In genomic region chr5:137215780-137216179, GRCh38 we compare ENCODE assay signal across 23 cellular contexts.
A peak's percentile ranks its signal among the peaks of the same experiment; 100 is the strongest.
DNase-seq lines count a peak whose midpoint lies in the region; ATAC-seq, FAIRE-seq and TF ChIP-seq lines count a peak whose summit lies in the region.
"Had no signal": no experiment of that assay in that cellular context is flagged by ENCODE, and none has a peak within 500 bp of the region (broad histone marks: within the 10 kb centered on the region; RNA-seq: fewer than 3 reads in every experiment).

No MANE protein-coding gene starts in this region.

- no peaks in the 10 kb centered on the region for H4K20me1 ChIP-seq in HepG2 (ENCODE audit: insufficient read depth, low read length)
- H4K20me1 ChIP-seq: BLaER1 treated with 17β-estradiol and CSF1 and Interleukin-3, amounts not matched to agents 10 nM and 100 nM had no signal

- peak in 1 of 2 experiments; percentile 49; a peak in 1 of 4 replicates for TF ChIP-seq EP300 in HepG2 (IDR thresholded peaks at IDR 0.05; ENCODE audit: low read depth in 2 of 2, low read length in 2 of 2)
- peak; percentile 52; the same call in 1 of the 2 replicates for TF ChIP-seq EP300 in HepG2 (CRISPR knock-in tag; IDR thresholded peaks at IDR 0.05; ENCODE audit: borderline replicate concordance)

- H3K9ac ChIP-seq in HepG2 (ENCODE audit: insufficient read depth, low read depth, low read length): no peak overlapping the region
- H3K9ac ChIP-seq: BLaER1 treated with 17β-estradiol and CSF1 and Interleukin-3, amounts not matched to agents 10 nM and 100 nM had no signal

- peak; percentile 82 for DNase-seq in HepG2 (ENCODE audit: low spot score)
- no peak for DNase-seq in right lobe of liver
- DNase-seq in SK-MEL-5 (ENCODE audit: low read depth, low spot score): peak; percentile 22
- peak; percentile 2 for DNase-seq in coronary artery (ENCODE audit: low spot score)
- DNase-seq: 8988T; ACHN; AML-193; BE2C; CD4-positive, alpha-beta T cell; CD8-positive, alpha-beta memory T cell; DMS 273 treated with DMSO at 0.1 percent for 48 hours; DMS79; GDM1; H9 had no signal

- in situ Hi-C loops in HepG2 (cut with HindIII; ENCODE audit: extremely low pct_ligation_motif_present, low pct_unique_long_range_greater_than_20kb) (no loop called here), SK-MEL-5 (cut with HindIII; ENCODE audit: low pct_unique_long_range_greater_than_20kb, low sequenced_read_pairs) (no loop called here)

- TF ChIP-seq CTCF in HepG2 (CRISPR knock-in tag; IDR thresholded peaks at IDR 0.05): no peak
- TF ChIP-seq CTCF in right lobe of liver (IDR thresholded peaks at IDR 0.05): no peak
- no peak for TF ChIP-seq CTCF in coronary artery (IDR thresholded peaks at IDR 0.05)

- intact Hi-C loops in HepG2 (cut with micrococcal nuclease; ENCODE audit: unreplicated experiment): loop anchor here (1.0 kb wide), 1 partner anchor 140 kb away; no protein-coding TSS in a partner anchor
- intact Hi-C loops in right lobe of liver (cut with DNase I): no loop called here

- H3K27me3 ChIP-seq in HepG2 (ENCODE audit: control insufficient read depth in 1 of 2, insufficient read depth in 2 of 2, low read length in 2 of 2) (no peaks in the 10 kb centered on the region), right lobe of liver (no peaks in the 10 kb centered on the region)
- H3K27me3 ChIP-seq: BE2C; BLaER1 treated with 17β-estradiol and CSF1 and Interleukin-3, amounts not matched to agents 10 nM and 100 nM had no signal

- H3K9me3 ChIP-seq in HepG2 (ENCODE audit: low read length): no peaks in the 10 kb centered on the region
- no peaks in the 10 kb centered on the region for H3K9me3 ChIP-seq in right lobe of liver
- H3K9me3 ChIP-seq: A549; BE2C; BLaER1 treated with 17β-estradiol and CSF1 and Interleukin-3, amounts not matched to agents 10 nM and 100 nM had no signal

- CTCF ChIA-PET in HepG2 (lab: Yijun Ruan, JAX; ENCODE audit: low intra/inter-chr PET ratio, low total read pairs): no interaction called here

- no peaks in the 10 kb centered on the region for H3K36me3 ChIP-seq in HepG2 (replicated peaks in 1 of 2; ENCODE audit: control insufficient read depth in 1 of 2, insufficient read depth in 2 of 2, low read length in 2 of 2)
- H3K36me3 ChIP-seq in right lobe of liver: no peaks in the 10 kb centered on the region
- H3K36me3 ChIP-seq: BE2C; BLaER1 treated with 17β-estradiol and CSF1 and Interleukin-3, amounts not matched to agents 10 nM and 100 nM had no signal

- ATAC-seq in HepG2 (peak; percentile 62), right lobe of liver (no peak), HG03439 (IDR thresholded peaks at IDR 0.05; ENCODE audit: unreplicated experiment) (no peak), HG03175 (IDR thresholded peaks at IDR 0.05; ENCODE audit: unreplicated experiment) (no peak)
- ATAC-seq: A549, GM12878, GM23338, HCT116 had no signal

- no TSS peak for BruUV-seq in HepG2 (replicated peaks; lab: Mats Ljungman, UMichigan)

- no peak overlapping the region for H3K27ac ChIP-seq in HepG2 (ENCODE audit: extremely low read length, insufficient read depth, low read length)
- H3K27ac ChIP-seq in right lobe of liver: no peak overlapping the region
- no peak overlapping the region for H3K27ac ChIP-seq in coronary artery
- H3K27ac ChIP-seq: A549; BLaER1 treated with 17β-estradiol and CSF1 and Interleukin-3, amounts not matched to agents 10 nM and 100 nM had no signal

- POLR2A ChIA-PET in HepG2 (lab: Yijun Ruan, JAX): no interaction called here

- FAIRE-seq in HepG2 (lab: Jason Lieb, UNC): peak; percentile 43
- FAIRE-seq: A549, D721Med, GM12878, GM19239 had no signal

- peak overlapping the region; percentile 28; the same call in 1 of the 2 replicates for H3K4me2 ChIP-seq in HepG2 (ENCODE audit: low read depth, low read length)
- H3K4me2 ChIP-seq: BLaER1 treated with 17β-estradiol and CSF1 and Interleukin-3, amounts not matched to agents 10 nM and 100 nM; GM23338 had no signal

- no peaks in the 10 kb centered on the region for H3K79me2 ChIP-seq in HepG2 (ENCODE audit: insufficient read depth, low read length)

- TF ChIP-seq POLR2A in HepG2 (IDR thresholded peaks at IDR 0.05; ENCODE audit: insufficient read depth in 1 of 2, low read depth in 2 of 2, low read length in 2 of 2) (no peak), right lobe of liver (IDR thresholded peaks at IDR 0.05) (no peak)

- WGBS in HepG2 (ENCODE audit: low lambda C conversion rate): 0% methylated on average over 2 of the region's 2 CpGs
- WGBS in right lobe of liver (ENCODE audit: insufficient coverage, low coverage, low lambda C conversion rate, missing lambda C conversion rate): 33% methylated on average over 2 of the region's 2 CpGs

- H2AFZ ChIP-seq in HepG2 (ENCODE audit: low read length): no peak overlapping the region
- H2AFZ ChIP-seq: GM23338 had no signal

- no peak for TF ChIP-seq RAD21 in HepG2 (CRISPR knock-in tag; IDR thresholded peaks at IDR 0.05)

- H3K4me1 ChIP-seq in HepG2 (ENCODE audit: insufficient read depth, low read length) (peaks cover 66% of the 10 kb centered on the region), right lobe of liver (no peaks in the 10 kb centered on the region)
- H3K4me1 ChIP-seq: BE2C; BLaER1 treated with 17β-estradiol and CSF1 and Interleukin-3, amounts not matched to agents 10 nM and 100 nM had no signal

- no peak overlapping the region; a peak in 1 of 6 replicates for H3K4me3 ChIP-seq in HepG2 (replicated peaks in 1 of 3; ENCODE audit: insufficient read depth in 1 of 3, low read depth in 2 of 3, low read length in 3 of 3)
- H3K4me3 ChIP-seq in right lobe of liver: no peak overlapping the region
- H3K4me3 ChIP-seq in coronary artery: no peak overlapping the region
- H3K4me3 ChIP-seq: A549; BLaER1 treated with 17β-estradiol and CSF1 and Interleukin-3, amounts not matched to agents 10 nM and 100 nM; GM12878; GM23338 had no signal

TF ChIP-seq in HepG2, 621 proteins besides CTCF, POLR2A, EP300 and RAD21 (continues in another document):
- TF ChIP-seq ELK4 (CRISPR knock-in tag; IDR thresholded peaks at IDR 0.05; ENCODE audit: borderline replicate concordance): no peak
- no peak for TF ChIP-seq ZZZ3 (CRISPR knock-in tag; IDR thresholded peaks at IDR 0.05; ENCODE audit: borderline replicate concordance)
- TF ChIP-seq HDAC1 (CRISPR knock-in tag; IDR thresholded peaks at IDR 0.05): 0 out of 2 replicates have a peak, but pooled peaks have one; percentile 20
- TF ChIP-seq ZFP36 (IDR thresholded peaks at IDR 0.05; ENCODE audit: borderline replicate concordance, low read depth, low read length, partially characterized antibody): no peak
- no peak for TF ChIP-seq HMGXB4 (CRISPR knock-in tag; IDR thresholded peaks at IDR 0.05; ENCODE audit: borderline replicate concordance in 1 of 2, low read depth in 1 of 2)
- TF ChIP-seq BCLAF1 (IDR thresholded peaks at IDR 0.05): no peak

Comparison
In these comparisons a context has a peak if more than half of its experiments do, and no peak if none do; other contexts are left out.
1. DNase-seq: peak in HepG2 (single experiment), SK-MEL-5 (single experiment) and coronary artery (single experiment); none in right lobe of liver (0 of 3).